19 cellular contexts compared by ENCODE assay signal in genomic region chr2:224378087-224379085, GRCh38. TPM values are rescaled to one million over a fixed set of nuclear protein-coding genes. Genes with fewer than 3 reads are reported as not detected.
A peak's percentile ranks its signal among the peaks of the same experiment; 100 is the strongest.
DNase-seq lines count a peak whose midpoint lies in the region; ATAC-seq and TF ChIP-seq lines count a peak whose summit lies in the region.
"Had no signal": no experiment of that assay in that cellular context is flagged by ENCODE, and none has a peak within 500 bp of the region (broad histone marks: within the 10 kb centered on the region; RNA-seq: fewer than 3 reads in every experiment).

No MANE protein-coding gene starts in this region.

- no peak overlapping the region for H3K14ac ChIP-seq in IMR-90 (replicated peaks; ENCODE audit: low read depth, low read length)

- H3K27ac Mint-ChIP-seq in activated T-cell treated with anti-CD3 and anti-CD28 coated beads, Interleukin-2, amount 50 U/mL, for 72 hours, result no peak overlapping the region
- H3K27ac Mint-ChIP-seq: activated CD8-positive, alpha-beta T cell treated with anti-CD3 and anti-CD28 coated beads for 36 hours; effector memory CD8-positive, alpha-beta T cell had no signal

- no peak overlapping the region for H2AK5ac ChIP-seq in IMR-90 (ENCODE audit: low read depth, low read length)

- no peak overlapping the region for H3K4ac ChIP-seq in IMR-90 (ENCODE audit: low read depth, low read length)

- H2BK5ac ChIP-seq in IMR-90 (ENCODE audit: low read depth, low read length, poor library complexity, severe bottlenecking), result no peak overlapping the region

- H4K20me1 ChIP-seq in BLaER1 (no peaks in the 10 kb centered on the region), IMR-90 (ENCODE audit: insufficient read depth, low read length) (no peaks in the 10 kb centered on the region), mammary epithelial cell (ENCODE audit: insufficient read depth, low read length) (no peaks in the 10 kb centered on the region)

- no peak overlapping the region for H2BK15ac ChIP-seq in IMR-90 (ENCODE audit: low read depth, low read length)

- no TSS peak for BruUV-seq in IMR-90 (replicated peaks; lab: Mats Ljungman, UMichigan)
- no TSS peak for BruUV-seq in mammary epithelial cell (replicated peaks; lab: Mats Ljungman, UMichigan)

- TF ChIP-seq POLR2A in IMR-90 (IDR thresholded peaks at IDR 0.05; ENCODE audit: low read depth, low read length), result no peak

- H2BK120ac ChIP-seq in IMR-90 (ENCODE audit: low read depth, low read length), result no peak overlapping the region

- H2AFZ ChIP-seq in IMR-90 (replicated peaks; ENCODE audit: low read length, poor library complexity) (no peak overlapping the region), mammary epithelial cell (ENCODE audit: low read depth, low read length) (no peak overlapping the region)

- ATAC-seq in IMR-90 (ENCODE audit: low read depth) (no peak), GM18858 (IDR thresholded peaks at IDR 0.05; ENCODE audit: unreplicated experiment) (no peak), HG02884 (IDR thresholded peaks at IDR 0.05; ENCODE audit: unreplicated experiment) (no peak)
- no peak for ATAC-seq in activated T-cell treated with anti-CD3 and anti-CD28 coated beads, Interleukin-2, amount 50 U/mL, for 72 hours (replicated peaks in 1 of 2)
- ATAC-seq: activated CD8-positive, alpha-beta T cell treated with anti-CD3 and anti-CD28 coated beads for 36 hours; effector memory CD8-positive, alpha-beta T cell had no signal

- DNase-seq in IMR-90 (no peak), mammary epithelial cell (no peak), tibial artery (no peak)
- no peak for DNase-seq in activated T-cell treated with anti-CD3 and anti-CD28 coated beads, Interleukin-2, amount 50 U/mL, for 72 hours
- DNase-seq: activated CD8-positive, alpha-beta T cell treated with anti-CD3 and anti-CD28 coated beads for 36 hours; activated effector memory CD4-positive, alpha-beta T cell treated with anti-CD3 and anti-CD28 coated beads, Interleukin-2, amount 50 U/mL, for 16 hours; C1 segment of cervical spinal cord; effector memory CD8-positive, alpha-beta T cell; EL; head of caudate nucleus; SHP77 treated with DMSO at 0.1 percent for 48 hours; stimulated activated CD4-positive, alpha-beta T cell treated with anti-CD3 and anti-CD28 coated beads, Interleukin-1b, Interleukin-23, amount 100 ng/mL, for 48 hours had no signal

- H3K9ac ChIP-seq in BLaER1 (no peak overlapping the region), IMR-90 (ENCODE audit: low read depth, low read length) (no peak overlapping the region), mammary epithelial cell (ENCODE audit: insufficient read depth, low read length) (no peak overlapping the region), liver (ENCODE audit: low read depth in 1 of 2, low read length in 2 of 2) (peak overlapping the region in 1 of 2 donors; percentile 67)

- H3K4me1 ChIP-seq in BLaER1 (peaks cover 17% of the 10 kb centered on the region), IMR-90 (ENCODE audit: control insufficient read depth, insufficient read depth, low read length) (no peaks in the 10 kb centered on the region), mammary epithelial cell (ENCODE audit: insufficient read depth, low read length) (no peaks in the 10 kb centered on the region), liver (ENCODE audit: control insufficient read depth in 4 of 4, insufficient read depth in 4 of 4, low read length in 3 of 4) (peaks cover 5 to 54% (median 48%) of the 10 kb centered on the region in 4 donors), tibial artery (peaks cover 0 to 37% (median 18%) of the 10 kb centered on the region in 4 donors)

- no peak overlapping the region for H3K4me3 ChIP-seq in BLaER1
- no peak overlapping the region for H3K4me3 ChIP-seq in IMR-90 (ENCODE audit: insufficient read depth, low read depth, low read length)
- H3K4me3 ChIP-seq in mammary epithelial cell (replicated peaks in 1 of 3; ENCODE audit: insufficient read depth in 1 of 3, low read depth in 2 of 3, low read length in 3 of 3), result no peak overlapping the region
- H3K4me3 ChIP-seq in liver (ENCODE audit: low read depth in 1 of 3, low read length in 3 of 3), result peak overlapping the region in 1 of 3 donors; percentile 3
- H3K4me3 ChIP-seq in tibial artery, result no peak overlapping the region
- H3K4me3 ChIP-seq: ascending aorta, thoracic aorta had no signal

- intact Hi-C loops in IMR-90 (cut with micrococcal nuclease) (no loop called here), mammary epithelial cell (cut with micrococcal nuclease) (no loop called here), tibial artery (cut with DNase I; ENCODE audit: low total_unique reads) (no loop called here)

- no peak overlapping the region for H2BK20ac ChIP-seq in IMR-90 (ENCODE audit: low read depth, low read length)

- H3K56ac ChIP-seq in IMR-90 (ENCODE audit: extremely low read depth, insufficient read depth, low read length), result no peak overlapping the region

- H4K5ac ChIP-seq in IMR-90 (ENCODE audit: low read depth, low read length), result no peak overlapping the region

- no peak overlapping the region for H3K18ac ChIP-seq in IMR-90 (ENCODE audit: low read depth, low read length)

- H4K8ac ChIP-seq in IMR-90 (ENCODE audit: low read depth in 2 of 2, low read length in 2 of 2), result no peak overlapping the region

- H3K36me3 Mint-ChIP-seq in activated T-cell treated with anti-CD3 and anti-CD28 coated beads, Interleukin-2, amount 50 U/mL, for 72 hours (ENCODE audit: insufficient read depth in 2 of 2), result no peaks in the 10 kb centered on the region

- POLR2A ChIA-PET in IMR-90 (lab: Charles Lee; ENCODE audit: unreplicated experiment), result no interaction called here

- H3K27ac ChIP-seq in BLaER1, result no peak overlapping the region
- no peak overlapping the region for H3K27ac ChIP-seq in IMR-90 (ENCODE audit: insufficient read depth, low read length)
- H3K27ac ChIP-seq in mammary epithelial cell (ENCODE audit: insufficient read depth, low read depth, low read length), result no peak overlapping the region
- peak overlapping the region; percentile 56 to 62 for H3K27ac ChIP-seq in liver (ENCODE audit: low read depth in 1 of 2, low read length in 2 of 2)
- no peak overlapping the region for H3K27ac ChIP-seq in tibial artery
- H3K27ac ChIP-seq: ascending aorta, thoracic aorta had no signal

- no peak overlapping the region for H4K91ac ChIP-seq in IMR-90 (ENCODE audit: insufficient read depth, low read depth, low read length)

- H3K27me3 Mint-ChIP-seq in activated T-cell treated with anti-CD3 and anti-CD28 coated beads, Interleukin-2, amount 50 U/mL, for 72 hours (ENCODE audit: low read depth), result no peaks in the 10 kb centered on the region
- H3K27me3 Mint-ChIP-seq: activated CD8-positive, alpha-beta T cell treated with anti-CD3 and anti-CD28 coated beads for 36 hours had no signal

- no peak overlapping the region for H3K4me3 Mint-ChIP-seq in activated T-cell treated with anti-CD3 and anti-CD28 coated beads, Interleukin-2, amount 50 U/mL, for 72 hours
- H3K4me3 Mint-ChIP-seq: activated CD8-positive, alpha-beta T cell treated with anti-CD3 and anti-CD28 coated beads for 36 hours; effector memory CD8-positive, alpha-beta T cell had no signal

- 80% methylated on average over 1 of the region's 6 CpGs; no CpG with 5 or more reads in 1 of the 2 experiments for WGBS in IMR-90 (ENCODE audit: extremely low coverage in 2 of 2, insufficient read length in 1 of 2), 2 experiments
- 70% methylated on average over 6 of the region's 6 CpGs for WGBS in mammary epithelial cell (ENCODE audit: low coverage, missing lambda C conversion rate)
- WGBS in liver, result 41% methylated on average over 6 of the region's 6 CpGs

- TF ChIP-seq RAD21 in IMR-90 (IDR thresholded peaks at IDR 0.05; ENCODE audit: low read length) (no peak), liver (IDR thresholded peaks at IDR 0.05) (peak; percentile 26 to 53)

- in situ Hi-C loops in IMR-90 (cut with MboI; ENCODE audit: low sequenced_read_pairs) (no loop called here), mammary epithelial cell (cut with MboI; ENCODE audit: low sequenced_read_pairs in 2 of 2) (no loop called here)

- H3K9me1 ChIP-seq in IMR-90 (ENCODE audit: insufficient read depth, low read length), result no peaks in the 10 kb centered on the region

- H3K4me1 Mint-ChIP-seq in activated T-cell treated with anti-CD3 and anti-CD28 coated beads, Interleukin-2, amount 50 U/mL, for 72 hours (ENCODE audit: low read depth), result peaks cover 4% of the 10 kb centered on the region

- H3K4me2 ChIP-seq in BLaER1, result peak overlapping the region; percentile 34
- no peak overlapping the region for H3K4me2 ChIP-seq in IMR-90 (ENCODE audit: low read depth, low read length)
- no peak overlapping the region for H3K4me2 ChIP-seq in mammary epithelial cell (ENCODE audit: insufficient read depth, low read depth, low read length)

- no peak overlapping the region for H3K23ac ChIP-seq in IMR-90 (ENCODE audit: low read depth, low read length)

- peak; percentile 18; the same call in 1 of the 2 replicates for TF ChIP-seq CTCF in IMR-90 (conservative IDR thresholded peaks at IDR 0.05; ENCODE audit: low read depth, low read length)
- peak; percentile 22 to 32 for TF ChIP-seq CTCF in mammary epithelial cell (conservative IDR thresholded peaks at IDR 0.05 in 1 of 2, IDR thresholded peaks at IDR 0.05 in 1 of 2; ENCODE audit: extremely low read depth in 1 of 2, insufficient read depth in 1 of 2, low read depth in 1 of 2, low read length in 2 of 2)
- peak; percentile 23 for TF ChIP-seq CTCF in liver (IDR thresholded peaks at IDR 0.05; ENCODE audit: low read depth, low read length, missing input control)
- TF ChIP-seq CTCF in tibial artery (IDR thresholded peaks at IDR 0.05), result no peak

- no peaks in the 10 kb centered on the region for H3K79me1 ChIP-seq in IMR-90 (ENCODE audit: low read depth in 1 of 2, low read length in 2 of 2)

- H3K27me3 ChIP-seq in BLaER1, result no peaks in the 10 kb centered on the region
- peaks cover 5% of the 10 kb centered on the region for H3K27me3 ChIP-seq in IMR-90 (ENCODE audit: control insufficient read depth, insufficient read depth, low read length)
- H3K27me3 ChIP-seq in mammary epithelial cell (ENCODE audit: insufficient read depth, low read length), result no peaks in the 10 kb centered on the region
- H3K27me3 ChIP-seq in liver (ENCODE audit: control insufficient read depth in 4 of 4, insufficient read depth in 4 of 4, low read length in 3 of 4), result no peaks in the 10 kb centered on the region
- no peaks in the 10 kb centered on the region for H3K27me3 ChIP-seq in tibial artery
- H3K27me3 ChIP-seq: ascending aorta had no signal

- peaks cover 0 to 1% of the 10 kb centered on the region in 2 donors for H3K9me3 Mint-ChIP-seq in activated T-cell treated with anti-CD3 and anti-CD28 coated beads, Interleukin-2, amount 50 U/mL, for 72 hours
- H3K9me3 Mint-ChIP-seq: activated CD8-positive, alpha-beta T cell treated with anti-CD3 and anti-CD28 coated beads for 36 hours; effector memory CD8-positive, alpha-beta T cell had no signal

- dilution Hi-C loops in IMR-90 (cut with HindIII; ENCODE audit: low sequenced_read_pairs, unreplicated experiment) (no loop called here), mammary epithelial cell (cut with HindIII; ENCODE audit: low sequenced_read_pairs) (no loop called here)

- no peaks in the 10 kb centered on the region for H3K79me2 ChIP-seq in mammary epithelial cell (ENCODE audit: insufficient read depth, low read length)

- H3K9me3 ChIP-seq in BLaER1, result no peaks in the 10 kb centered on the region
- no peaks in the 10 kb centered on the region for H3K9me3 ChIP-seq in IMR-90 (ENCODE audit: control insufficient read depth, insufficient read depth, low read length)
- no peaks in the 10 kb centered on the region for H3K9me3 ChIP-seq in mammary epithelial cell (replicated peaks; ENCODE audit: insufficient read depth, low read length)
- H3K9me3 ChIP-seq in liver (ENCODE audit: control insufficient read depth in 4 of 4, low read length in 3 of 4), result no peaks in the 10 kb centered on the region
- H3K9me3 ChIP-seq in tibial artery, result no peaks in the 10 kb centered on the region
- H3K9me3 ChIP-seq: ascending aorta, thoracic aorta had no signal

- CTCF ChIA-PET in IMR-90 (lab: Yijun Ruan, JAX), result interaction anchor here (0.6 kb wide), 1 partner anchor 71 kb away, joined by 4 read pairs; no protein-coding TSS in a partner anchor
- CTCF ChIA-PET in mammary epithelial cell (lab: Charles Lee; ENCODE audit: low non-redundant PET), result interaction anchor here (0.6 to 0.7 kb wide), 2 partner anchors 8 to 408 kb away, joined by 3 read pairs; no protein-coding TSS in a partner anchor

- no peak overlapping the region for H2AK9ac ChIP-seq in IMR-90 (replicated peaks; ENCODE audit: low read depth, low read length, poor library complexity)

- no peaks in the 10 kb centered on the region for H3K36me3 ChIP-seq in BLaER1
- H3K36me3 ChIP-seq in IMR-90 (ENCODE audit: control insufficient read depth, insufficient read depth, low read length), result no peaks in the 10 kb centered on the region
- H3K36me3 ChIP-seq in mammary epithelial cell (ENCODE audit: insufficient read depth, low read length), result no peaks in the 10 kb centered on the region
- H3K36me3 ChIP-seq in liver (ENCODE audit: control insufficient read depth in 4 of 4, insufficient read depth in 3 of 4, low read depth in 1 of 4, low read length in 3 of 4), result no peaks in the 10 kb centered on the region
- no peaks in the 10 kb centered on the region for H3K36me3 ChIP-seq in tibial artery
- H3K36me3 ChIP-seq: ascending aorta, thoracic aorta had no signal

RNA-seq across cellular contexts. Expression of gene FAM124B, which starts 23.5 kb away (rescaled TPM):
- total RNA-seq in IMR-90 (2012; rRNA removed), result not detected in 2 replicates
- polyA plus RNA-seq in IMR-90 (2012; rRNA removed), result not detected in 2 replicates
- polyA plus RNA-seq in IMR-90 (2012; cell fraction: cytosol; rRNA removed), result not detected in 2 replicates
- polyA plus RNA-seq in IMR-90 (2012; cell fraction: nucleus; rRNA removed; ENCODE audit: low replicate concordance), result 0.03 TPM in 1 of 2 replicates, not detected in the other
- total RNA-seq in mammary epithelial cell, result not detected
- not detected for polyA plus RNA-seq in mammary epithelial cell
- polyA minus RNA-seq in mammary epithelial cell, result not detected
- 1 to 10 TPM in 1 of 2 donors, under 1 TPM in 1; 0.42 to 2.5 TPM for total RNA-seq in liver
- polyA plus RNA-seq in liver, result under 1 TPM; 0.30 to 0.42 TPM
- under 1 TPM; 0.31 to 0.32 TPM for total RNA-seq in activated T-cell treated with anti-CD3 and anti-CD28 coated beads, Interleukin-2, amount 50 U/mL, for 72 hours
- total RNA-seq: HT1080 had no signal

Comparison
In these comparisons a context has a peak if more than half of its experiments do, and no peak if none do; other contexts are left out.
1. H3K27ac ChIP-seq: peak in liver (2 of 2); none in BLaER1 (single experiment), IMR-90 (single experiment), mammary epithelial cell (single experiment) and tibial artery (0 of 2).
2. CTCF ChIP-seq: peak in IMR-90 (single experiment), mammary epithelial cell (2 of 2) and liver (single experiment); none in tibial artery (0 of 2).